ENCODE assay signal across 25 cellular contexts in genomic region chr5:2916076-2916682, GRCh38.
"Had no signal": no experiment of that assay in that cellular context is flagged by ENCODE, and none has a peak within 500 bp of the region (broad histone marks: within the 10 kb centered on the region; RNA-seq: fewer than 3 reads in every experiment).

No MANE protein-coding gene starts in this region.

- H3K36me3 Mint-ChIP-seq: T-cell had no signal

- H3K4me1 Mint-ChIP-seq: T-cell had no signal

- H3K4me2 ChIP-seq: KMS-11, SK-N-SH had no signal

- H3K4me3 Mint-ChIP-seq: T-cell had no signal

- ATAC-seq: HepG2, Panc1, PC-3, T-cell had no signal

- DNase-seq: IMR-90; Kasumi-1; MM.1S; NCI-H1092 treated with DMSO at 0.1 percent for 48 hours; NCI-H1436; NCI-H187; NCI-H2029; NCI-H2081 treated with DMSO at 0.1 percent for 48 hours; NCI-H2171; NCI-H226; NCI-H446; NCI-H510A; NCI-H524 treated with DMSO at 0.1 percent for 48 hours; NCI-H69; NCI-H774; NK-92 treated with Interleukin-12 subunit alpha and Interleukin-12 subunit beta, amount 100 ng/mL, for 24 hours; PC-3; SHP77; SK-N-SH; SW 1271; T-cell had no signal

- H3K9me3 ChIP-seq: SK-N-SH had no signal

- H3K9me2 ChIP-seq: SK-N-SH had no signal

- H3K27ac Mint-ChIP-seq: T-cell had no signal

- H3K27ac ChIP-seq: KMS-11, RWPE1 had no signal
